In genomic region chr17:7747586-7747985, GRCh38 we compare ENCODE assay signal across 1 cellular context.
TF ChIP-seq lines count a peak whose summit lies in the region.

No MANE protein-coding gene starts in this region.

TF ChIP-seq in A549, 52 proteins besides CTCF, POLR2A, EP300 and RAD21 (continued from another document):
- TF ChIP-seq REST (IDR thresholded peaks at IDR 0.05) (no peak), RFX5 (IDR thresholded peaks at IDR 0.05) (no peak)
